Comparison of ENCODE assay signal across 23 cellular contexts in the genomic region with DNA sequence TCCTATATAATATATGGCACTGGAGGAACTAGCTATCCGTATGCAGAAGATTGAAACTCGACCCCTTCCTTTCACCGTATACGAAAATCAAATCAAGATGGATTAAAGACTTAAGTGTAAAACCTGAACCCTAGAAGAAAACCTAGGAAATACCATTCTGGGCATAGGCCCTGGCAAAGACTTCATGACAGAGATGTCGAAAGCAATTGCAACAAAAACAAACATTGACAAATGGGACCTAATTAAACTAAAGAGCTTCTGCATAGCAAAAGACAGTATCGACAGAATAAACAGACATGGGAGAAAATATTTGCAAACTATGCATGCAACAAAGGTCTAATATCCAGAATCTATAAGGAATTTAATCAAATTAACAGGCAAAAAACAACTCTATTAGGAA.
"Had no signal": no experiment of that assay in that cellular context is flagged by ENCODE, and none has a peak within 500 bp of the region (broad histone marks: within the 10 kb centered on the region; RNA-seq: fewer than 3 reads in every experiment).

No MANE protein-coding gene starts in this region.

- ATAC-seq: esophagus mucosa; gastrocnemius medialis; heart right ventricle; left cardiac atrium; lower lobe of right lung; naive thymus-derived CD4-positive, alpha-beta T cell had no signal

- H3K9me3 ChIP-seq: esophagus squamous epithelium, gastrocnemius medialis, heart right ventricle, left ventricle myocardium inferior, lower lobe of right lung had no signal

- H3K4me1 ChIP-seq: esophagus squamous epithelium, gastrocnemius medialis, heart right ventricle, left ventricle myocardium inferior, lower lobe of right lung had no signal

- H3K4me3 ChIP-seq: coronary artery, dorsolateral prefrontal cortex, esophagus squamous epithelium, gastrocnemius medialis, heart right ventricle, left ventricle myocardium inferior, lower lobe of right lung had no signal

- DNase-seq: dermis blood vessel endothelial cell; dorsolateral prefrontal cortex; effector CD4-positive, alpha-beta T cell; effector memory CD4-positive, alpha-beta T cell; erythroblast; esophagus squamous epithelium; foreskin fibroblast; foreskin melanocyte; gastrocnemius medialis; glutamatergic neuron; head of caudate nucleus; heart right ventricle; hippocampal formation; left cardiac atrium; left ventricle myocardium inferior; lower lobe of right lung; mesendoderm; midbrain; naive thymus-derived CD4-positive, alpha-beta T cell had no signal

- H3K27ac Mint-ChIP-seq: memory B cell; naive thymus-derived CD4-positive, alpha-beta T cell had no signal

- H3K36me3 ChIP-seq: esophagus squamous epithelium, gastrocnemius medialis, heart right ventricle, left ventricle myocardium inferior, lower lobe of right lung had no signal

- H3K4me1 Mint-ChIP-seq: naive thymus-derived CD4-positive, alpha-beta T cell had no signal

- H3K9me3 Mint-ChIP-seq: memory B cell had no signal

- H3K27me3 ChIP-seq: dorsolateral prefrontal cortex, esophagus squamous epithelium, gastrocnemius medialis, heart right ventricle had no signal

- H3K27me3 Mint-ChIP-seq: memory B cell; naive thymus-derived CD4-positive, alpha-beta T cell had no signal

- H3K27ac ChIP-seq: coronary artery, dorsolateral prefrontal cortex, epithelial cell of prostate, esophagus squamous epithelium, gastrocnemius medialis, heart right ventricle, left ventricle myocardium inferior, lower lobe of right lung had no signal

- H3K36me3 Mint-ChIP-seq: naive thymus-derived CD4-positive, alpha-beta T cell had no signal

- H3K4me3 Mint-ChIP-seq: memory B cell; naive thymus-derived CD4-positive, alpha-beta T cell had no signal
